ENCODE assay signal across 8 cellular contexts in genomic region chr9:1009101-1009707, GRCh38. TPM values are rescaled to one million over a fixed set of nuclear protein-coding genes. Genes with fewer than 3 reads are reported as not detected.
A peak's percentile ranks its signal among the peaks of the same experiment; 100 is the strongest.
DNase-seq lines count a peak whose midpoint lies in the region; ATAC-seq, FAIRE-seq and TF ChIP-seq lines count a peak whose summit lies in the region.

No MANE protein-coding gene starts in this region.

- H3K4me3 ChIP-seq in WI38 (ENCODE audit: low read depth, low read length) (no peak overlapping the region), bronchial epithelial cell (ENCODE audit: low read depth, low read length) (no peak overlapping the region)

- H3K36me3 ChIP-seq in bronchial epithelial cell (ENCODE audit: control insufficient read depth, insufficient read depth, low read length) = no peaks in the 10 kb centered on the region

- DNase-seq in AG08396 (ENCODE audit: low spot score) = peak; percentile 80
- DNase-seq in NCI-H2081 treated with DMSO at 0.1 percent for 48 hours (lab: John Stamatoyannopoulos, UW) = peak; percentile 5
- DNase-seq in bronchial epithelial cell (ENCODE audit: low read depth) = peak; percentile 74
- peak; percentile 58 to 82 for DNase-seq in left colon
- peak; percentile 73 for DNase-seq in stimulated activated CD4-positive, alpha-beta T cell treated with anti-CD3 and anti-CD28 coated beads, Interleukin-4, amount 100 ng/mL, for 1 hour

- intact Hi-C loops in left colon (cut with DNase I, micrococcal nuclease) = loop anchor here in 1 of 2 donors (5.0 kb wide), 1 partner anchor 117 kb away; no protein-coding TSS in a partner anchor

- FAIRE-seq in bronchial epithelial cell (lab: Jason Lieb, UNC) = no peak

- H3K27me3 ChIP-seq in bronchial epithelial cell (ENCODE audit: control insufficient read depth, insufficient read depth, low read length) = no peaks in the 10 kb centered on the region

- ATAC-seq in GM18519 (IDR thresholded peaks at IDR 0.05; ENCODE audit: low FRiP score, unreplicated experiment) (peak; percentile 89), HG02981 (IDR thresholded peaks at IDR 0.05; ENCODE audit: unreplicated experiment) (peak; percentile 94), left colon (peak; percentile 97)

- TF ChIP-seq CTCF in WI38 (IDR thresholded peaks at IDR 0.05; ENCODE audit: low read depth, low read length) (peak; percentile 86), bronchial epithelial cell (IDR thresholded peaks at IDR 0.05; ENCODE audit: insufficient read depth, low read length, severe bottlenecking) (peak; percentile 97)

RNA-seq across cellular contexts. Expression of gene DMRT3, which starts 32.7 kb away (rescaled TPM):
- total RNA-seq in bronchial epithelial cell (not detected in 2 replicates), left colon (not detected)

RNA-seq across cellular contexts. Expression of gene DMRT2, which starts 41.0 kb away (rescaled TPM):
- total RNA-seq in bronchial epithelial cell (0.38 and 0.53 TPM in 2 replicates), left colon (1 to 10 TPM; 3.6 to 8.1 TPM)

Comparison
In these comparisons a context has a peak if more than half of its experiments do, and no peak if none do; other contexts are left out.
1. DNase-seq: peak in every context shown above with its lines; median percentile 80 in AG08396; 74 in bronchial epithelial cell; 73 in stimulated activated CD4-positive, alpha-beta T cell treated with anti-CD3 and anti-CD28 coated beads, Interleukin-4, amount 100 ng/mL, for 1 hour; 70 in left colon; 5 in NCI-H2081 treated with DMSO at 0.1 percent for 48 hours.